29 cellular contexts compared by ENCODE assay signal in the genomic region with DNA sequence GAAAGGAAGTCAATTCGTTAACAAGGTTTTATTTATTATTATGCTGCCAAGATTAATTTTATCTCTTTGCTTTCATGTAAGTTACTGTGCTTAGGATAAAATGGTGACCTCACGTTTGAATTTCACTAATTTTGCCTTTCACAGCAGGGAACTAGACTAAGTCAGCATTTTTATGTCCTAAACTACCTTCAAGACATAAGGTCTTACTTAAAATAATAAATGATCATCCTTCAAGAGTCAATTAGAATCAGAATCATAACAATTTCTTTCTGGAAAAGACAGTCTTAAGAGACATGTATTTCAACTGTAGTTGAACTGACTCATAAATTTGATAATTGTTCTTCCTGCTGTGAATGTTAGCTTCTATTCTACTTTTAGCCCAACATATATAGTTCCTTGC.
"Had no signal": no experiment of that assay in that cellular context is flagged by ENCODE, and none has a peak within 500 bp of the region (broad histone marks: within the 10 kb centered on the region; RNA-seq: fewer than 3 reads in every experiment).

No MANE protein-coding gene starts in this region.

- H3K27me3 Mint-ChIP-seq: dendritic cell treated with granulocyte-macrophage colony-stimulating factor and Interleukin-4, amounts not matched to agents 40 ng/mL and 50 ng/mL, for 4 days; memory B cell; naive thymus-derived CD8-positive, alpha-beta T cell; stimulated activated memory B cell treated with anti-CD40 and anti-IgM and Interleukin-4, amounts not matched to agents 10 μg/mL and 1 μg/mL and 100 μg/mL, for 72 hours had no signal

- H3K9me3 ChIP-seq: colonic mucosa, gastrocnemius medialis, ovary, psoas muscle, sigmoid colon, testis, tibial artery had no signal

- H3K27ac Mint-ChIP-seq: dendritic cell treated with granulocyte-macrophage colony-stimulating factor and Interleukin-4, amounts not matched to agents 40 ng/mL and 50 ng/mL, for 4 days; endodermal cell; memory B cell; naive thymus-derived CD8-positive, alpha-beta T cell; stimulated activated memory B cell treated with anti-CD40 and anti-IgM and Interleukin-4, amounts not matched to agents 10 μg/mL and 1 μg/mL and 100 μg/mL, for 72 hours; type B pancreatic cell had no signal

- H3K27me3 ChIP-seq: colonic mucosa, gastrocnemius medialis, ovary, sigmoid colon, testis, tibial artery had no signal

- H3K27ac ChIP-seq: colonic mucosa, epithelial cell of prostate, gastrocnemius medialis, ovary, psoas muscle, sigmoid colon, testis, tibial artery had no signal

- H3K4me1 ChIP-seq: colonic mucosa, gastrocnemius medialis, psoas muscle, sigmoid colon, testis, tibial artery had no signal

- DNase-seq: colonic mucosa; effector CD8-positive, alpha-beta T cell; endodermal cell; foreskin fibroblast; gastrocnemius medialis; head of caudate nucleus; left ventricle myocardium superior; midbrain; naive thymus-derived CD8-positive, alpha-beta T cell; occipital lobe; ovary; posterior cingulate gyrus; psoas muscle; right cardiac atrium; sigmoid colon; stimulated activated CD4-positive, alpha-beta T cell treated with anti-CD3 and anti-CD28 coated beads, Interleukin-2, amount 100 ng/mL, for 24 hours; stimulated activated CD4-positive, alpha-beta T cell treated with anti-CD3 and anti-CD28 coated beads, Interleukin-4, amount 100 ng/mL, for 24 hours; stimulated activated naive CD8-positive, alpha-beta T cell treated with anti-CD3 and anti-CD28 coated beads, Interleukin-15, Interleukin-2, amounts not matched to agents 100 U/mL and 50 U/mL, for 24 hours; substantia nigra; testis; tibial artery had no signal

- ATAC-seq: esophagus mucosa; gastrocnemius medialis; left ventricle myocardium superior; naive thymus-derived CD8-positive, alpha-beta T cell; psoas muscle; right cardiac atrium; stimulated activated memory B cell treated with anti-CD40 and anti-IgM and Interleukin-4, amounts not matched to agents 10 μg/mL and 1 μg/mL and 100 μg/mL, for 72 hours; stimulated activated naive CD8-positive, alpha-beta T cell treated with anti-CD3 and anti-CD28 coated beads, Interleukin-15, Interleukin-2, amounts not matched to agents 100 U/mL and 50 U/mL, for 24 hours had no signal

- H3K36me3 ChIP-seq: colonic mucosa, gastrocnemius medialis, ovary, sigmoid colon, tibial artery had no signal

- H3K4me1 Mint-ChIP-seq: endodermal cell; memory B cell; naive thymus-derived CD8-positive, alpha-beta T cell; stimulated activated memory B cell treated with anti-CD40 and anti-IgM and Interleukin-4, amounts not matched to agents 10 μg/mL and 1 μg/mL and 100 μg/mL, for 72 hours had no signal

- H3K4me3 ChIP-seq: colonic mucosa, gastrocnemius medialis, lung, ovary, psoas muscle, sigmoid colon, testis, tibial artery had no signal

- H3K4me3 Mint-ChIP-seq: dendritic cell treated with granulocyte-macrophage colony-stimulating factor and Interleukin-4, amounts not matched to agents 40 ng/mL and 50 ng/mL, for 4 days; endodermal cell; memory B cell; naive thymus-derived CD8-positive, alpha-beta T cell; stimulated activated memory B cell treated with anti-CD40 and anti-IgM and Interleukin-4, amounts not matched to agents 10 μg/mL and 1 μg/mL and 100 μg/mL, for 72 hours; type B pancreatic cell had no signal

- FAIRE-seq: keratinocyte had no signal

- H3K36me3 Mint-ChIP-seq: memory B cell; stimulated activated memory B cell treated with anti-CD40 and anti-IgM and Interleukin-4, amounts not matched to agents 10 μg/mL and 1 μg/mL and 100 μg/mL, for 72 hours; type B pancreatic cell had no signal
